Comparison of ENCODE assay signal across 12 cellular contexts in genomic region chr6:144566868-144567615, GRCh38.
DNase-seq lines count a peak whose midpoint lies in the region; ATAC-seq and TF ChIP-seq lines count a peak whose summit lies in the region.
"Had no signal": no experiment of that assay in that cellular context is flagged by ENCODE, and none has a peak within 500 bp of the region (broad histone marks: within the 10 kb centered on the region; RNA-seq: fewer than 3 reads in every experiment).

No MANE protein-coding gene starts in this region.

- intact Hi-C loops in activated CD8-positive, alpha-beta T cell treated with anti-CD3 and anti-CD28 coated beads for 36 hours (cut with micrococcal nuclease), result no loop called here
- intact Hi-C loops in natural killer cell (cut with micrococcal nuclease), result no loop called here

- no peaks in the 10 kb centered on the region for H3K27me3 Mint-ChIP-seq in activated CD8-positive, alpha-beta memory T cell treated with anti-CD3 and anti-CD28 coated beads, Interleukin-2, amount 10 ng/mL, durations not matched to agents 7 days and 5 days
- H3K27me3 Mint-ChIP-seq in activated CD8-positive, alpha-beta T cell treated with anti-CD3 and anti-CD28 coated beads for 36 hours, result no peaks in the 10 kb centered on the region
- H3K27me3 Mint-ChIP-seq in natural killer cell (ENCODE audit: low read depth in 2 of 2), result no peaks in the 10 kb centered on the region

- peak; percentile 49 for DNase-seq in activated CD8-positive, alpha-beta memory T cell treated with anti-CD3 and anti-CD28 coated beads, Interleukin-2, amount 10 ng/mL, durations not matched to agents 7 days and 5 days
- no peak for DNase-seq in activated CD8-positive, alpha-beta memory T cell treated with anti-CD3 and anti-CD28 coated beads, Interleukin-2, amount 50 U/mL, for 4 hours
- peak; percentile 42 for DNase-seq in M059J (ENCODE audit: low read depth)
- DNase-seq in activated CD8-positive, alpha-beta T cell treated with anti-CD3 and anti-CD28 coated beads for 36 hours, result peak; percentile 21
- DNase-seq in natural killer cell, result no peak
- no peak for DNase-seq in T-helper 9 cell
- DNase-seq in OCI-M1 (lab: John Stamatoyannopoulos, UW), result no peak
- DNase-seq: NCI-H82, occipital lobe, stomach had no signal

- peak; percentile 86 for ATAC-seq in activated CD8-positive, alpha-beta memory T cell treated with anti-CD3 and anti-CD28 coated beads, Interleukin-2, amount 10 ng/mL, durations not matched to agents 7 days and 5 days
- ATAC-seq in activated CD8-positive, alpha-beta T cell treated with anti-CD3 and anti-CD28 coated beads for 36 hours, result peak; percentile 56
- ATAC-seq in natural killer cell (peak; percentile 60 to 72 (median 68)), GM19351 (IDR thresholded peaks at IDR 0.05; ENCODE audit: unreplicated experiment) (no peak)
- ATAC-seq: Right ventricle myocardium inferior had no signal

- H3K4me1 Mint-ChIP-seq in activated CD8-positive, alpha-beta memory T cell treated with anti-CD3 and anti-CD28 coated beads, Interleukin-2, amount 10 ng/mL, durations not matched to agents 7 days and 5 days, result peaks cover 6% of the 10 kb centered on the region
- H3K4me1 Mint-ChIP-seq in activated CD8-positive, alpha-beta T cell treated with anti-CD3 and anti-CD28 coated beads for 36 hours (ENCODE audit: low read depth), result peaks cover 2% of the 10 kb centered on the region
- peaks cover 11 to 12% of the 10 kb centered on the region in 2 donors for H3K4me1 Mint-ChIP-seq in natural killer cell

- H3K27ac Mint-ChIP-seq in activated CD8-positive, alpha-beta memory T cell treated with anti-CD3 and anti-CD28 coated beads, Interleukin-2, amount 10 ng/mL, durations not matched to agents 7 days and 5 days, result no peak overlapping the region
- H3K27ac Mint-ChIP-seq in activated CD8-positive, alpha-beta T cell treated with anti-CD3 and anti-CD28 coated beads for 36 hours, result no peak overlapping the region
- no peak overlapping the region for H3K27ac Mint-ChIP-seq in natural killer cell

- no peak for TF ChIP-seq CTCF in activated CD8-positive, alpha-beta T cell treated with anti-CD3 and anti-CD28 coated beads for 36 hours (IDR thresholded peaks at IDR 0.05)
- no peak for TF ChIP-seq CTCF in natural killer cell (IDR thresholded peaks at IDR 0.05)

- POLR2A ChIA-PET in activated CD8-positive, alpha-beta T cell treated with anti-CD3 and anti-CD28 coated beads for 36 hours (lab: Charles Lee), result interaction anchor here (1.9 kb wide), 1 partner anchor 14 kb away, joined by 6 read pairs; no protein-coding TSS in a partner anchor

- H3K9me3 Mint-ChIP-seq in activated CD8-positive, alpha-beta memory T cell treated with anti-CD3 and anti-CD28 coated beads, Interleukin-2, amount 10 ng/mL, durations not matched to agents 7 days and 5 days (ENCODE audit: low read depth), result no peaks in the 10 kb centered on the region
- H3K9me3 Mint-ChIP-seq in activated CD8-positive, alpha-beta T cell treated with anti-CD3 and anti-CD28 coated beads for 36 hours, result peaks cover 3% of the 10 kb centered on the region
- H3K9me3 Mint-ChIP-seq in natural killer cell, result no peaks in the 10 kb centered on the region

- peaks cover 28% of the 10 kb centered on the region for H3K36me3 Mint-ChIP-seq in activated CD8-positive, alpha-beta memory T cell treated with anti-CD3 and anti-CD28 coated beads, Interleukin-2, amount 10 ng/mL, durations not matched to agents 7 days and 5 days
- H3K36me3 Mint-ChIP-seq in activated CD8-positive, alpha-beta T cell treated with anti-CD3 and anti-CD28 coated beads for 36 hours (ENCODE audit: low read depth), result peaks cover 18% of the 10 kb centered on the region
- peaks cover 7% of the 10 kb centered on the region for H3K36me3 Mint-ChIP-seq in natural killer cell

- H3K4me3 Mint-ChIP-seq in activated CD8-positive, alpha-beta memory T cell treated with anti-CD3 and anti-CD28 coated beads, Interleukin-2, amount 10 ng/mL, durations not matched to agents 7 days and 5 days, result no peak overlapping the region
- no peak overlapping the region for H3K4me3 Mint-ChIP-seq in activated CD8-positive, alpha-beta T cell treated with anti-CD3 and anti-CD28 coated beads for 36 hours
- no peak overlapping the region for H3K4me3 Mint-ChIP-seq in natural killer cell

- CTCF ChIA-PET in activated CD8-positive, alpha-beta memory T cell treated with anti-CD3 and anti-CD28 coated beads, Interleukin-2, amount 10 ng/mL, durations not matched to agents 7 days and 5 days (lab: Charles Lee), result interaction anchor here (1.2 to 2.1 kb wide), 4 partner anchors 14 to 18 kb away, joined by 3 to 5 read pairs (median 4); no protein-coding TSS in a partner anchor
- CTCF ChIA-PET in activated CD8-positive, alpha-beta T cell treated with anti-CD3 and anti-CD28 coated beads for 36 hours (lab: Charles Lee), result interaction anchor here (1.2 to 2.6 kb wide), 4 partner anchors 13 to 19 kb away, joined by 3 to 15 read pairs (median 4); no protein-coding TSS in a partner anchor

Comparison
In these comparisons a context has a peak if more than half of its experiments do, and no peak if none do; other contexts are left out.
1. DNase-seq: peak in activated CD8-positive, alpha-beta memory T cell treated with anti-CD3 and anti-CD28 coated beads, Interleukin-2, amount 10 ng/mL, durations not matched to agents 7 days and 5 days (single experiment), M059J (single experiment) and activated CD8-positive, alpha-beta T cell treated with anti-CD3 and anti-CD28 coated beads for 36 hours (single experiment); none in activated CD8-positive, alpha-beta memory T cell treated with anti-CD3 and anti-CD28 coated beads, Interleukin-2, amount 50 U/mL, for 4 hours (single experiment), natural killer cell (single experiment), T-helper 9 cell (single experiment) and OCI-M1 (single experiment).